9 cellular contexts compared by ENCODE assay signal in genomic region chr15:34239151-34239761, GRCh38. TPM values are rescaled to one million over a fixed set of nuclear protein-coding genes. Genes with fewer than 3 reads are reported as not detected.
DNase-seq lines count a peak whose midpoint lies in the region; ATAC-seq lines count a peak whose summit lies in the region.
"Had no signal": no experiment of that assay in that cellular context is flagged by ENCODE, and none has a peak within 500 bp of the region (broad histone marks: within the 10 kb centered on the region; RNA-seq: fewer than 3 reads in every experiment).

No MANE protein-coding gene starts in this region.

- H3K27me3 Mint-ChIP-seq in activated CD4-positive, alpha-beta memory T cell treated with anti-CD3 and anti-CD28 coated beads for 36 hours = no peaks in the 10 kb centered on the region
- H3K27me3 Mint-ChIP-seq in stimulated activated naive CD8-positive, alpha-beta T cell treated with anti-CD3 and anti-CD28 coated beads, Interleukin-15, amount 100 ng/mL, for 72 hours = no peaks in the 10 kb centered on the region

- peak overlapping the region; percentile 92 for H3K27ac Mint-ChIP-seq in activated CD4-positive, alpha-beta memory T cell treated with anti-CD3 and anti-CD28 coated beads for 36 hours
- H3K27ac Mint-ChIP-seq in stimulated activated naive CD8-positive, alpha-beta T cell treated with anti-CD3 and anti-CD28 coated beads, Interleukin-15, amount 100 ng/mL, for 72 hours = peak overlapping the region; percentile 36 to 84

- H3K4me3 Mint-ChIP-seq in activated CD4-positive, alpha-beta memory T cell treated with anti-CD3 and anti-CD28 coated beads for 36 hours = peak overlapping the region; percentile 52
- peak overlapping the region; percentile 16 to 37 for H3K4me3 Mint-ChIP-seq in stimulated activated naive CD8-positive, alpha-beta T cell treated with anti-CD3 and anti-CD28 coated beads, Interleukin-15, amount 100 ng/mL, for 72 hours

- peaks cover 17% of the 10 kb centered on the region for H3K36me3 Mint-ChIP-seq in activated CD4-positive, alpha-beta memory T cell treated with anti-CD3 and anti-CD28 coated beads for 36 hours

- POLR2A ChIA-PET in activated CD4-positive, alpha-beta memory T cell treated with anti-CD3 and anti-CD28 coated beads for 36 hours (lab: Charles Lee) = no interaction called here

- ATAC-seq in stimulated activated naive CD8-positive, alpha-beta T cell treated with anti-CD3 and anti-CD28 coated beads, Interleukin-15, amount 100 ng/mL, for 72 hours = peak; percentile 96
- ATAC-seq in GM21825 (IDR thresholded peaks at IDR 0.05; ENCODE audit: unreplicated experiment) (no peak), HG03095 (IDR thresholded peaks at IDR 0.05; ENCODE audit: unreplicated experiment) (no peak)

- H3K4me1 Mint-ChIP-seq in activated CD4-positive, alpha-beta memory T cell treated with anti-CD3 and anti-CD28 coated beads for 36 hours (ENCODE audit: low read depth) = peaks cover 38% of the 10 kb centered on the region
- H3K4me1 Mint-ChIP-seq in stimulated activated naive CD8-positive, alpha-beta T cell treated with anti-CD3 and anti-CD28 coated beads, Interleukin-15, amount 100 ng/mL, for 72 hours = peaks cover 19% of the 10 kb centered on the region

- intact Hi-C loops in activated CD4-positive, alpha-beta memory T cell treated with anti-CD3 and anti-CD28 coated beads for 36 hours (cut with micrococcal nuclease) = loop anchor here (1.0 kb wide), 3 partner anchors 14 to 349 kb away; partner anchors contain the start of gene EMC4

- H3K9me3 Mint-ChIP-seq in activated CD4-positive, alpha-beta memory T cell treated with anti-CD3 and anti-CD28 coated beads for 36 hours = no peaks in the 10 kb centered on the region
- H3K9me3 Mint-ChIP-seq in stimulated activated naive CD8-positive, alpha-beta T cell treated with anti-CD3 and anti-CD28 coated beads, Interleukin-15, amount 100 ng/mL, for 72 hours = no peaks in the 10 kb centered on the region

- CTCF ChIA-PET in activated CD4-positive, alpha-beta memory T cell treated with anti-CD3 and anti-CD28 coated beads for 36 hours (lab: Charles Lee) = interaction anchor here (1.0 to 4.1 kb wide), 2 partner anchors 128 to 130 kb away, joined by 3 to 45 read pairs; partner anchors contain the start of gene LPCAT4

- peak; percentile 28 for DNase-seq in activated T-cell treated with anti-CD3 and anti-CD28 coated beads for 24 hours (ENCODE audit: low read depth)
- DNase-seq in activated T-cell treated with anti-CD3 and anti-CD28 coated beads, Interleukin-2, amount 50 U/mL, for 1 hour = no peak
- peak; percentile 68 for DNase-seq in activated CD4-positive, alpha-beta memory T cell treated with anti-CD3 and anti-CD28 coated beads for 36 hours
- DNase-seq in fibroblast of the conjunctiva (ENCODE audit: low read depth) = peak; percentile 42
- peak in 1 of 2 donors; percentile 36 for DNase-seq in stimulated activated naive CD8-positive, alpha-beta T cell treated with anti-CD3 and anti-CD28 coated beads, Interleukin-15, amount 100 ng/mL, for 72 hours
- DNase-seq in NCI-H1417 (lab: John Stamatoyannopoulos, UW) = no peak
- DNase-seq: C1 segment of cervical spinal cord had no signal

RNA-seq across cellular contexts. Expression of gene EMC4, which starts 14.4 kb away (rescaled TPM):
- 100 to 1,000 TPM; 107 to 110 TPM for total RNA-seq in activated CD4-positive, alpha-beta memory T cell treated with anti-CD3 and anti-CD28 coated beads for 36 hours

RNA-seq across cellular contexts. Expression of gene KATNBL1, which starts 29.4 kb away (rescaled TPM):
- 10 to 100 TPM; 44.7 to 56.7 TPM for total RNA-seq in activated CD4-positive, alpha-beta memory T cell treated with anti-CD3 and anti-CD28 coated beads for 36 hours

Comparison
In these comparisons a context has a peak if more than half of its experiments do, and no peak if none do; other contexts are left out.
1. DNase-seq: peak in activated T-cell treated with anti-CD3 and anti-CD28 coated beads for 24 hours (single experiment), activated CD4-positive, alpha-beta memory T cell treated with anti-CD3 and anti-CD28 coated beads for 36 hours (single experiment) and fibroblast of the conjunctiva (single experiment); none in activated T-cell treated with anti-CD3 and anti-CD28 coated beads, Interleukin-2, amount 50 U/mL, for 1 hour (single experiment) and NCI-H1417 (0 of 3).